ENCODE assay signal across 1 cellular context in the genomic region with DNA sequence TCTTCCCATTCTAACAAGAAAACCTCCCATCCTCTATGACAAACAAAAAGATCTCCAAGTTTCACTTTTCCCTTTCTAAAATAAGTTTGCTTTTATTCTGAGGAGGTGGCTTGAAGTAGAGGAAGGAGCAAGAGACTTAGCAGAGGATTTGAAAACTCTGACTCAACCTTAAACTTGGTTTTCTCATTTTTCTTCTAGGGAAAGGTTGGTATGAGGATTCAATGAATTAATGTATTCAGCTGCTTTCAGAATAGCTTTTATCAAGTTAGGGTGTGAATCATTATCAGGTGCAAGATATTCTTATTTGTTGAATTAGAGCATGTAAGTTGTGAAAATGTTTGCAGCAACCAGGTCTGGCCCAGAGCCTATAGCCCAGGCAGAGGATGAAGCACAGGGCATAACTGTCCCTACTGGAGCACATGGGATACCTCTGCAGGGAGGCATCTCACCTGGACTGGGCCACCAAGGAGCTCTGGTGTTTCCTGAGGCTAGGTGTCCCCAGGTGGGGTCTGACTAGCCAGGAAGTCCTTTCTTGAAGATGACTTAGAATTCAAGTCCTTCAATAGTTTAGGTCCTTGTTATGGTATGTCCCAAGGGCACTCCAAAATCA.
TF ChIP-seq lines count a peak whose summit lies in the region.

No MANE protein-coding gene starts in this region.

TF ChIP-seq in GM23338, 12 proteins besides CTCF, POLR2A, EP300 and RAD21:
- no peak for TF ChIP-seq ZNF462 (CRISPR knock-in tag; IDR thresholded peaks at IDR 0.05)
- TF ChIP-seq ZNF114 (CRISPR knock-in tag; IDR thresholded peaks at IDR 0.05), result no peak
- TF ChIP-seq ZNF331 (CRISPR knock-in tag; IDR thresholded peaks at IDR 0.05; ENCODE audit: low read depth), result no peak
- no peak for TF ChIP-seq EZH2 (IDR thresholded peaks at IDR 0.05; ENCODE audit: low read depth, unreplicated experiment)
- no peak for TF ChIP-seq EZH2phosphoT487 (IDR thresholded peaks at IDR 0.05; ENCODE audit: unreplicated experiment)
- TF ChIP-seq CREB1 (CRISPR knock-in tag; IDR thresholded peaks at IDR 0.05; ENCODE audit: low read depth), result no peak
- no peak for TF ChIP-seq ETS1 (IDR thresholded peaks at IDR 0.05)
- TF ChIP-seq REST (IDR thresholded peaks at IDR 0.05; ENCODE audit: unreplicated experiment), result no peak
- no peak for TF ChIP-seq JUNB (IDR thresholded peaks at IDR 0.05; ENCODE audit: unreplicated experiment)
